Comparison of ENCODE assay signal across 8 cellular contexts in genomic region chr14:64823305-64823985, GRCh38. TPM values are rescaled to one million over a fixed set of nuclear protein-coding genes. Genes with fewer than 3 reads are reported as not detected.
A peak's percentile ranks its signal among the peaks of the same experiment; 100 is the strongest.
DNase-seq lines count a peak whose midpoint lies in the region; ATAC-seq and TF ChIP-seq lines count a peak whose summit lies in the region.

No MANE protein-coding gene starts in this region.

- H3K4me3 ChIP-seq in mesenchymal stem cell (ENCODE audit: insufficient read depth in 1 of 2, low read depth in 1 of 2, low read length in 2 of 2) = peak overlapping the region in 1 of 2 experiments; percentile 51

- no peak overlapping the region for H2BK15ac ChIP-seq in mesenchymal stem cell (ENCODE audit: low read depth, poor library complexity, severe bottlenecking)

- no peaks in the 10 kb centered on the region for H3K9me3 ChIP-seq in mesenchymal stem cell (ENCODE audit: control insufficient read depth, low read length)

- H3K4ac ChIP-seq in mesenchymal stem cell (ENCODE audit: low read depth in 1 of 2, low read length in 2 of 2) = no peak overlapping the region

- H2BK12ac ChIP-seq in mesenchymal stem cell (ENCODE audit: low read length in 2 of 2) = no peak overlapping the region

- H2BK120ac ChIP-seq in mesenchymal stem cell (ENCODE audit: low read depth, low read length) = no peak overlapping the region

- peaks cover 5% of the 10 kb centered on the region for H3K4me1 Mint-ChIP-seq in activated CD8-positive, alpha-beta T cell treated with anti-CD3 and anti-CD28 coated beads for 36 hours (ENCODE audit: low read depth)

- no peak overlapping the region for H4K91ac ChIP-seq in mesenchymal stem cell (ENCODE audit: low read length)

- H3K9ac ChIP-seq in mesenchymal stem cell (ENCODE audit: low read length) = no peak overlapping the region

- H3K27ac Mint-ChIP-seq in activated CD8-positive, alpha-beta T cell treated with anti-CD3 and anti-CD28 coated beads for 36 hours = no peak overlapping the region

- DNase-seq in ELR (ENCODE audit: low read depth) = peak; percentile 82
- DNase-seq in NCI-H774 (lab: John Stamatoyannopoulos, UW) = peak; percentile 28
- DNase-seq in activated CD8-positive, alpha-beta T cell treated with anti-CD3 and anti-CD28 coated beads for 36 hours = peak; percentile 79
- DNase-seq in effector CD4-positive, alpha-beta T cell = peak; percentile 46
- DNase-seq in mesenchymal stem cell = peak; percentile 66
- peak; percentile 31 to 32 for DNase-seq in stimulated activated CD8-positive, alpha-beta memory T cell treated with anti-CD3 and anti-CD28 coated beads, Interleukin-15, amount 100 ng/mL, for 4 hours (ENCODE audit: low read depth in 2 of 2)

- peaks cover 16 to 96% of the 10 kb centered on the region in 2 experiments for H3K27me3 ChIP-seq in mesenchymal stem cell (ENCODE audit: control insufficient read depth in 1 of 2, insufficient read depth in 1 of 2, low read length in 2 of 2)

- H3K18ac ChIP-seq in mesenchymal stem cell (ENCODE audit: low read depth in 1 of 2, low read length in 2 of 2) = no peak overlapping the region

- no peaks in the 10 kb centered on the region for H3K36me3 ChIP-seq in mesenchymal stem cell (ENCODE audit: control insufficient read depth in 1 of 2, insufficient read depth in 2 of 2, low read depth in 1 of 2, low read length in 2 of 2)

- 34% methylated on average over 19 of the region's 20 CpGs for WGBS in mesenchymal stem cell

- peak; percentile 71 for TF ChIP-seq CTCF in activated CD8-positive, alpha-beta T cell treated with anti-CD3 and anti-CD28 coated beads for 36 hours (IDR thresholded peaks at IDR 0.05)

- CTCF ChIA-PET in activated CD8-positive, alpha-beta T cell treated with anti-CD3 and anti-CD28 coated beads for 36 hours (lab: Charles Lee) = interaction anchor here (0.6 to 11.4 kb wide), 52 partner anchors 9 to 354 kb away, joined by 3 to 209 read pairs (median 4); partner anchors contain the start of gene FNTB

- H2AFZ ChIP-seq in mesenchymal stem cell (ENCODE audit: low read depth, low read length) = peak overlapping the region; percentile 6

- no peaks in the 10 kb centered on the region for H3K36me3 Mint-ChIP-seq in activated CD8-positive, alpha-beta T cell treated with anti-CD3 and anti-CD28 coated beads for 36 hours (ENCODE audit: low read depth)

- POLR2A ChIA-PET in activated CD8-positive, alpha-beta T cell treated with anti-CD3 and anti-CD28 coated beads for 36 hours (lab: Charles Lee) = interaction anchor here (1.3 kb wide), 1 partner anchor 68 kb away, joined by 3 read pairs; no protein-coding TSS in a partner anchor

- H3K9me3 Mint-ChIP-seq in activated CD8-positive, alpha-beta T cell treated with anti-CD3 and anti-CD28 coated beads for 36 hours = no peaks in the 10 kb centered on the region

- peaks cover 20% of the 10 kb centered on the region for H3K4me1 ChIP-seq in mesenchymal stem cell (ENCODE audit: control insufficient read depth, insufficient read depth, low read depth, low read length)

- no peak overlapping the region for H3K23ac ChIP-seq in mesenchymal stem cell (ENCODE audit: low read length in 2 of 2)

- H3K27me3 Mint-ChIP-seq in activated CD8-positive, alpha-beta T cell treated with anti-CD3 and anti-CD28 coated beads for 36 hours = peaks cover 12% of the 10 kb centered on the region

- H3K14ac ChIP-seq in mesenchymal stem cell (ENCODE audit: low read length in 2 of 2) = no peak overlapping the region

- no peak overlapping the region for H3K27ac ChIP-seq in mesenchymal stem cell (ENCODE audit: low read length, poor library complexity, severe bottlenecking)

- H3K4me3 Mint-ChIP-seq in activated CD8-positive, alpha-beta T cell treated with anti-CD3 and anti-CD28 coated beads for 36 hours = no peak overlapping the region

- intact Hi-C loops in activated CD8-positive, alpha-beta T cell treated with anti-CD3 and anti-CD28 coated beads for 36 hours (cut with micrococcal nuclease) = loop anchor here (5.0 to 10.0 kb wide), 2 partner anchors 69 to 161 kb away; partner anchors contain the start of gene FNTB

- H3K4me2 ChIP-seq in mesenchymal stem cell (ENCODE audit: low read length, poor library complexity, severe bottlenecking) = no peak overlapping the region

- no peak overlapping the region for H2BK5ac ChIP-seq in mesenchymal stem cell (ENCODE audit: low read depth, low read length, poor library complexity, severe bottlenecking)

- H3K79me1 ChIP-seq in mesenchymal stem cell (replicated peaks; ENCODE audit: low read length, poor library complexity, severe bottlenecking) = no peaks in the 10 kb centered on the region

- H4K8ac ChIP-seq in mesenchymal stem cell (ENCODE audit: low read length) = no peak overlapping the region

- ATAC-seq in HG03103 (IDR thresholded peaks at IDR 0.05; ENCODE audit: low read depth, unreplicated experiment) (peak; percentile 65), HG03196 (IDR thresholded peaks at IDR 0.05; ENCODE audit: unreplicated experiment) (no peak)
- peak; percentile 96 for ATAC-seq in activated CD8-positive, alpha-beta T cell treated with anti-CD3 and anti-CD28 coated beads for 36 hours

- no peak overlapping the region for H2AK5ac ChIP-seq in mesenchymal stem cell (ENCODE audit: low read length, severe bottlenecking)

RNA-seq across cellular contexts. Expression of gene SPTB, which starts 56.3 kb away (rescaled TPM):
- under 1 TPM; 0.07 to 0.27 TPM for total RNA-seq in activated CD8-positive, alpha-beta T cell treated with anti-CD3 and anti-CD28 coated beads for 36 hours
- polyA plus RNA-seq in mesenchymal stem cell (2013, experiment 1 of 2) = 0.03 TPM
- polyA plus RNA-seq in mesenchymal stem cell (2013, experiment 2 of 2) = 0.08 TPM

Comparison
In these comparisons a context has a peak if more than half of its experiments do, and no peak if none do; other contexts are left out.
1. DNase-seq: peak in every context shown above with its lines; median percentile 82 in ELR; 79 in activated CD8-positive, alpha-beta T cell treated with anti-CD3 and anti-CD28 coated beads for 36 hours; 66 in mesenchymal stem cell; 46 in effector CD4-positive, alpha-beta T cell; 32 in stimulated activated CD8-positive, alpha-beta memory T cell treated with anti-CD3 and anti-CD28 coated beads, Interleukin-15, amount 100 ng/mL, for 4 hours; 28 in NCI-H774.